ENCODE assay signal across 8 cellular contexts in genomic region chr6:125114248-125114858, GRCh38. TPM values are rescaled to one million over a fixed set of nuclear protein-coding genes. Genes with fewer than 3 reads are reported as not detected.
A peak's percentile ranks its signal among the peaks of the same experiment; 100 is the strongest.
DNase-seq lines count a peak whose midpoint lies in the region; TF ChIP-seq lines count a peak whose summit lies in the region.

No MANE protein-coding gene starts in this region.

- H3K27ac ChIP-seq in HL-60 (replicated peaks): no peak overlapping the region
- no peak overlapping the region for H3K27ac ChIP-seq in ascending aorta

- H3K9me3 ChIP-seq in ascending aorta: peaks cover 12 to 29% of the 10 kb centered on the region in 2 donors

- H3K4me3 ChIP-seq in HL-60 (replicated peaks; ENCODE audit: insufficient read depth, low read length): no peak overlapping the region
- H3K4me3 ChIP-seq in ascending aorta: no peak overlapping the region
- no peak overlapping the region for H3K4me3 ChIP-seq in H7 (ENCODE audit: insufficient read depth, low read depth, low read length)

- intact Hi-C loops in ascending aorta (cut with DNase I): loop anchor here (1.0 kb wide), 1 partner anchor 244 kb away; no protein-coding TSS in a partner anchor

- H3K4me1 ChIP-seq in ascending aorta: no peaks in the 10 kb centered on the region

- TF ChIP-seq CTCF in HL-60 (IDR thresholded peaks at IDR 0.05; ENCODE audit: insufficient read depth, low read length): peak; percentile 68
- TF ChIP-seq CTCF in ascending aorta (IDR thresholded peaks at IDR 0.05): peak; percentile 36 to 85 (median 82)

- H3K36me3 ChIP-seq in ascending aorta (no peaks in the 10 kb centered on the region), H7 (replicated peaks; ENCODE audit: control insufficient read depth, insufficient read depth, low read length) (no peaks in the 10 kb centered on the region)

- DNase-seq in DMS 273 (lab: John Stamatoyannopoulos, UW; ENCODE audit: unreplicated experiment) (peak; percentile 77), DMS 273 treated with DMSO at 0.1 percent for 48 hours (lab: John Stamatoyannopoulos, UW) (no peak), HL-60 (ENCODE audit: low read depth in 1 of 2, low spot score in 1 of 2) (peak in 1 of 2 experiments; percentile 17), OCI-M1 (lab: John Stamatoyannopoulos, UW) (peak; percentile 83), ascending aorta (ENCODE audit: low spot score in 2 of 2) (peak in 1 of 2 donors; percentile 79), inferior parietal cortex (ENCODE audit: extremely low spot score) (peak; percentile 86), H7 (no peak)
- peak; percentile 43 for DNase-seq in stimulated activated CD4-positive, alpha-beta T cell treated with anti-CD3 and anti-CD28 coated beads, Interleukin-4, amount 100 ng/mL, for 24 hours

- H3K27me3 ChIP-seq in HL-60 (ENCODE audit: insufficient read depth, poor library complexity, severe bottlenecking): no peaks in the 10 kb centered on the region
- no peaks in the 10 kb centered on the region for H3K27me3 ChIP-seq in ascending aorta
- no peaks in the 10 kb centered on the region for H3K27me3 ChIP-seq in H7 (ENCODE audit: control insufficient read depth, insufficient read depth, low read length)

RNA-seq across cellular contexts. Expression of gene TPD52L1, which starts 39.2 kb away (rescaled TPM):
- 93.6 TPM for total RNA-seq in ascending aorta
- total RNA-seq in H7 (2014; rRNA removed; shearing (Covaris generic)): 7.3 and 15.6 TPM in 2 replicates

Comparison
In these comparisons a context has a peak if more than half of its experiments do, and no peak if none do; other contexts are left out.
1. DNase-seq: peak in DMS 273 (single experiment), OCI-M1 (single experiment), inferior parietal cortex (single experiment) and stimulated activated CD4-positive, alpha-beta T cell treated with anti-CD3 and anti-CD28 coated beads, Interleukin-4, amount 100 ng/mL, for 24 hours (single experiment); none in DMS 273 treated with DMSO at 0.1 percent for 48 hours (single experiment) and H7 (single experiment).